1 cellular context compared by ENCODE assay signal in genomic region chr19:55809381-55810058, GRCh38.
TF ChIP-seq lines count a peak whose summit lies in the region.

No MANE protein-coding gene starts in this region.

TF ChIP-seq in SK-N-SH, 30 proteins besides CTCF, POLR2A, EP300 and RAD21 (continued from another document):
- TF ChIP-seq RXRA (IDR thresholded peaks at IDR 0.05; ENCODE audit: borderline replicate concordance, low read depth) (no peak), MEF2A (IDR thresholded peaks at IDR 0.05; ENCODE audit: borderline replicate concordance, low read depth) (no peak), POLR2AphosphoS5 (IDR thresholded peaks at IDR 0.05; ENCODE audit: low read depth, low read length) (no peak), FOXJ3 (CRISPR knock-in tag; IDR thresholded peaks at IDR 0.05) (no peak), IRF3 (IDR thresholded peaks at IDR 0.05; ENCODE audit: low read depth, low read length) (no peak), USF2 (IDR thresholded peaks at IDR 0.05; ENCODE audit: borderline replicate concordance, low read depth, low read length) (no peak), GATA2 (CRISPR knock-in tag; IDR thresholded peaks at IDR 0.05) (no peak), GABPA (IDR thresholded peaks at IDR 0.05; ENCODE audit: low read depth) (no peak), SIN3A (IDR thresholded peaks at IDR 0.05; ENCODE audit: borderline replicate concordance, low read depth, low read length) (no peak), EZH2phosphoT487 (IDR thresholded peaks at IDR 0.05; ENCODE audit: borderline replicate concordance, low read depth) (no peak), MXI1 (IDR thresholded peaks at IDR 0.05; ENCODE audit: low read depth, low read length) (peak; percentile 55; the same call in 1 of the 2 replicates), TAF1 (IDR thresholded peaks at IDR 0.05; ENCODE audit: borderline replicate concordance, low read depth, low read length) (no peak), ELF1 (IDR thresholded peaks at IDR 0.05) (no peak), TCF12 (IDR thresholded peaks at IDR 0.05) (no peak), MAX (IDR thresholded peaks at IDR 0.05; ENCODE audit: low read depth) (peak; percentile 84), RCOR1 (IDR thresholded peaks at IDR 0.05; ENCODE audit: low read length) (no peak), NFIC (IDR thresholded peaks at IDR 0.05; ENCODE audit: borderline replicate concordance) (no peak), ZBTB33 (IDR thresholded peaks at IDR 0.05; ENCODE audit: borderline replicate concordance, low read depth) (no peak), YY1 (IDR thresholded peaks at IDR 0.05; ENCODE audit: low read depth) (peak; percentile 81), JUND (IDR thresholded peaks at IDR 0.05) (no peak), RFX5 (IDR thresholded peaks at IDR 0.05; ENCODE audit: low read length) (no peak), SMC3 (IDR thresholded peaks at IDR 0.05; ENCODE audit: low read depth, low read length) (peak; percentile 35; the same call in 1 of the 2 replicates)
